ENCODE assay signal across 16 cellular contexts in the genomic region with DNA sequence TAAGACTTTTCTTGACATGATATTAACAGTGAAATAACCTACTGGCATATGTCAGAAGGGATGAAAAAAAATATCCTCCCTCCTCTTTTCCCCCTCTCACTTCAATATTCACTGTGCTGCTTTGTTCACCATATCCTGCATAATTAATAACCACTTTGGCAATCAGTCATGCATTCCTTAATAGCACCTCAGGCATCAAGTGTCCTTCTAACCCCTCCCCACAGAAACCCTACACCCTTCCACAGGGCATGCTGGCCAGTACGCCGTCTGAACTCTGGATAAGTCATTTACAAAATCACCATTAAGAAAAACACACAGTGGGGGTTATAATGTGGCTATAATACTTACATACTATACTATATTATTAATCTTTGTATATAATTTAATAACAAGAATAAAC.
DNase-seq lines count a peak whose midpoint lies in the region; ATAC-seq and TF ChIP-seq lines count a peak whose summit lies in the region.
"Had no signal": no experiment of that assay in that cellular context is flagged by ENCODE, and none has a peak within 500 bp of the region (broad histone marks: within the 10 kb centered on the region; RNA-seq: fewer than 3 reads in every experiment).

No MANE protein-coding gene starts in this region.

- 0 out of 2 replicates have a peak overlapping the region, but pooled peaks have one; percentile 8 for H3K4me2 ChIP-seq in SK-N-SH

- no peak for TF ChIP-seq RAD21 in SK-N-SH (IDR thresholded peaks at IDR 0.05; ENCODE audit: low read length)

- peaks cover 2 to 24% of the 10 kb centered on the region in 2 experiments for H3K36me3 ChIP-seq in SK-N-SH (replicated peaks in 1 of 2; ENCODE audit: control insufficient read depth in 1 of 2, insufficient read depth in 2 of 2, low read length in 1 of 2)
- H3K36me3 ChIP-seq: upper lobe of left lung had no signal

- no peaks in the 10 kb centered on the region for H3K27me3 ChIP-seq in SK-N-SH (ENCODE audit: insufficient read depth)
- H3K27me3 ChIP-seq: upper lobe of left lung had no signal

- H3F3A ChIP-seq in SK-N-SH (replicated peaks; ENCODE audit: insufficient read depth): peaks cover 21% of the 10 kb centered on the region

- 72% methylated on average over 2 of the region's 2 CpGs for whole genome bisulfite sequencing in SK-N-SH (ENCODE audit: low lambda C conversion rate)

- H3K4me3 ChIP-seq in SK-N-SH (ENCODE audit: low read depth in 2 of 2, low read length in 1 of 2): no peak overlapping the region
- H3K4me3 ChIP-seq: upper lobe of left lung had no signal

- no peak for ATAC-seq in HG03521 (IDR thresholded peaks at IDR 0.05; ENCODE audit: unreplicated experiment)
- ATAC-seq: CD8-positive, alpha-beta T cell; left ventricle myocardium superior; stimulated activated naive CD8-positive, alpha-beta T cell treated with anti-CD3 and anti-CD28 coated beads, Interleukin-15, Interleukin-2, amounts not matched to agents 100 U/mL and 50 U/mL, for 24 hours had no signal

- H3K4me1 ChIP-seq in SK-N-SH (ENCODE audit: control insufficient read depth in 1 of 2, insufficient read depth in 2 of 2, low read depth in 1 of 2, low read length in 1 of 2): peaks cover 2 to 10% of the 10 kb centered on the region in 2 experiments; a peak in 3 of 4 replicates
- H3K4me1 ChIP-seq: upper lobe of left lung had no signal

- TF ChIP-seq CTCF in SK-N-SH (IDR thresholded peaks at IDR 0.05): no peak
- no peak for TF ChIP-seq CTCF in GM13976 (IDR thresholded peaks at IDR 0.05; ENCODE audit: borderline replicate concordance, control extremely low read depth, extremely low read depth, insufficient read depth, missing control alignments)

- peak overlapping the region in 1 of 2 experiments; percentile 75; a peak in 2 of 4 replicates for H3K27ac ChIP-seq in SK-N-SH (ENCODE audit: low read depth in 2 of 2, low read length in 1 of 2)
- H3K27ac ChIP-seq: upper lobe of left lung had no signal

- POLR2A ChIA-PET in SK-N-SH (lab: Yijun Ruan, JAX): no interaction called here

- no peak for TF ChIP-seq EP300 in SK-N-SH (IDR thresholded peaks at IDR 0.05; ENCODE audit: borderline replicate concordance in 1 of 2, low read depth in 1 of 2, low read length in 1 of 2)

- no peaks in the 10 kb centered on the region for H4K20me1 ChIP-seq in SK-N-SH (ENCODE audit: insufficient read depth)

- no peak overlapping the region for H2AFZ ChIP-seq in SK-N-SH (ENCODE audit: low read depth)

- no peaks in the 10 kb centered on the region for H3K9me3 ChIP-seq in SK-N-SH
- H3K9me3 ChIP-seq: upper lobe of left lung had no signal

- no peaks in the 10 kb centered on the region for H3K9me2 ChIP-seq in SK-N-SH

- H3K79me2 ChIP-seq in SK-N-SH (ENCODE audit: insufficient read depth): peaks cover 41% of the 10 kb centered on the region

- DNase-seq in DMS 273 (lab: John Stamatoyannopoulos, UW; ENCODE audit: unreplicated experiment) (peak; percentile 44), NCI-H1417 treated with DMSO at 0.1 percent for 48 hours (lab: John Stamatoyannopoulos, UW) (peak; percentile 76), SK-N-SH (no peak), left kidney (ENCODE audit: low read depth, low spot score) (peak; percentile 84), NCI-H2107 treated with DMSO at 0.1 percent for 48 hours (lab: John Stamatoyannopoulos, UW; ENCODE audit: unreplicated experiment) (no peak), GM13976 (ENCODE audit: low spot score) (no peak), C1 segment of cervical spinal cord (lab: John Stamatoyannopoulos, UW) (no peak)
- DNase-seq: activated naive CD4-positive, alpha-beta T cell treated with Interleukin-2 at 50 U/mL for 16 hours; CD8-positive, alpha-beta T cell; hippocampal formation; left ventricle myocardium superior; NCI-H526; stimulated activated CD4-positive, alpha-beta T cell treated with anti-CD3 and anti-CD28 coated beads, Interleukin-12 subunit alpha, Interleukin-12 subunit beta, amount 100 ng/mL, for 4 hours; stimulated activated naive CD8-positive, alpha-beta T cell treated with anti-CD3 and anti-CD28 coated beads, Interleukin-15, Interleukin-2, amounts not matched to agents 100 U/mL and 50 U/mL, for 24 hours; upper lobe of left lung had no signal

- CTCF ChIA-PET in SK-N-SH (lab: Yijun Ruan, JAX): no interaction called here

- in situ Hi-C loops in GM13976 (cut with MboI; ENCODE audit: low sequenced_read_pairs, unreplicated experiment): no loop called here

- H3K9ac ChIP-seq in SK-N-SH: no peak overlapping the region; the same call in 1 of the 2 replicates

TF ChIP-seq in SK-N-SH, 30 proteins besides CTCF, POLR2A, EP300 and RAD21:
- TF ChIP-seq TCF12 (IDR thresholded peaks at IDR 0.05) (peak; percentile 4; the same call in 1 of the 2 replicates), MEF2A (IDR thresholded peaks at IDR 0.05; ENCODE audit: borderline replicate concordance, low read depth) (no peak), FOSL2 (IDR thresholded peaks at IDR 0.05; ENCODE audit: borderline replicate concordance, low read depth) (no peak)
- TF ChIP-seq, protein P1, sequence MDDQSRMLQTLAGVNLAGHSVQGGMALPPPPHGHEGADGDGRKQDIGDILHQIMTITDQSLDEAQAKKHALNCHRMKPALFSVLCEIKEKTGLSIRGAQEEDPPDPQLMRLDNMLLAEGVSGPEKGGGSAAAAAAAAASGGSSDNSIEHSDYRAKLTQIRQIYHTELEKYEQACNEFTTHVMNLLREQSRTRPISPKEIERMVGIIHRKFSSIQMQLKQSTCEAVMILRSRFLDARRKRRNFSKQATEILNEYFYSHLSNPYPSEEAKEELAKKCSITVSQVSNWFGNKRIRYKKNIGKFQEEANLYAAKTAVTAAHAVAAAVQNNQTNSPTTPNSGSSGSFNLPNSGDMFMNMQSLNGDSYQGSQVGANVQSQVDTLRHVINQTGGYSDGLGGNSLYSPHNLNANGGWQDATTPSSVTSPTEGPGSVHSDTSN (IDR thresholded peaks at IDR 0.05): 0 out of 2 replicates have a peak, but pooled peaks have one; percentile 23
TF ChIP-seq in SK-N-SH: peak in this region for 2.

Comparison
In these comparisons a context has a peak if more than half of its experiments do, and no peak if none do; other contexts are left out.
1. DNase-seq: peak in DMS 273 (single experiment), NCI-H1417 treated with DMSO at 0.1 percent for 48 hours (single experiment) and left kidney (single experiment); none in SK-N-SH (single experiment), NCI-H2107 treated with DMSO at 0.1 percent for 48 hours (single experiment), GM13976 (single experiment) and C1 segment of cervical spinal cord (0 of 14).